In the genomic region with DNA sequence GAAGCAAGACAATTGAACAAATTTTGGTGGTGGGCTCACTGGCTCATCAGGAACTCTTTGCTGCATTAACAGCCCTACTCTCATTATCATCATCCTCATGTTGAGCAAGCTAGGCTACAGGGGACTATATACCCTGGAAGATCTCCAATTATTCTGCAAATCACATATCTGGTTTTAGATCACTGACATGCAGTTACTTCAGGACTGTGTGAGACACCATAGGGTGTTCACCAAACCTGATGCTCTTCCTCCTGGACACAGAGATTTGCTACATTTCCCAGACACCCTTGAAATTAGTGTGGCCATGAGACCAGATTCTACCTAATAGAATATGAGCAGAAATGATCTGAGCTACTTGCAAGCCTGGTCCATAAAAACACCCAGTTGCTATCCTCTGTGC, we compare ENCODE assay signal across 21 cellular contexts. TPM values are rescaled to one million over a fixed set of nuclear protein-coding genes. Genes with fewer than 3 reads are reported as not detected.
DNase-seq lines count a peak whose midpoint lies in the region; ATAC-seq, FAIRE-seq and TF ChIP-seq lines count a peak whose summit lies in the region.
"Had no signal": no experiment of that assay in that cellular context is flagged by ENCODE, and none has a peak within 500 bp of the region (broad histone marks: within the 10 kb centered on the region; RNA-seq: fewer than 3 reads in every experiment).

No MANE protein-coding gene starts in this region.

- intact Hi-C loops in esophagus squamous epithelium (cut with DNase I) = no loop called here
- intact Hi-C loops in sciatic nerve (cut with DNase I) = no loop called here

- H3K36me3 Mint-ChIP-seq in astrocyte (ENCODE audit: low read depth, unreplicated experiment) = no peaks in the 10 kb centered on the region

- H2AFZ ChIP-seq in astrocyte (ENCODE audit: low read depth, low read length) = no peak overlapping the region

- no peak for ATAC-seq in gastroesophageal sphincter
- no peak for ATAC-seq in sciatic nerve
- ATAC-seq: activated T-helper 17 cell treated with anti-CD3 and anti-CD28 coated beads, Interleukin-2, amount 50 U/mL, for 72 hours; effector memory CD8-positive, alpha-beta T cell had no signal

- H3K4me2 ChIP-seq in astrocyte (ENCODE audit: low read length) = peak overlapping the region; percentile 68
- H3K4me2 ChIP-seq in skeletal muscle satellite cell (ENCODE audit: low read length) = peak overlapping the region; percentile 64

- H3K27ac Mint-ChIP-seq in astrocyte (ENCODE audit: unreplicated experiment) = peak overlapping the region; percentile 96
- H3K27ac Mint-ChIP-seq: activated T-helper 17 cell treated with anti-CD3 and anti-CD28 coated beads, Interleukin-2, amount 50 U/mL, for 72 hours; effector memory CD8-positive, alpha-beta T cell; T-helper 2 cell treated with Interferon-gamma antibody and Interleukin-4, amounts not matched to agents 5 μg/mL and 100 μg/mL, for 36 hours had no signal

- H3K9ac ChIP-seq in astrocyte (ENCODE audit: low read length) (peak overlapping the region; percentile 42), skeletal muscle satellite cell (ENCODE audit: low read depth, low read length) (peak overlapping the region; percentile 62)

- peak overlapping the region; percentile 22 for H3K4me3 Mint-ChIP-seq in astrocyte (ENCODE audit: unreplicated experiment)
- H3K4me3 Mint-ChIP-seq: activated T-helper 17 cell treated with anti-CD3 and anti-CD28 coated beads, Interleukin-2, amount 50 U/mL, for 72 hours; effector memory CD8-positive, alpha-beta T cell; T-helper 2 cell treated with Interferon-gamma antibody and Interleukin-4, amounts not matched to agents 5 μg/mL and 100 μg/mL, for 36 hours had no signal

- no peaks in the 10 kb centered on the region for H3K9me3 Mint-ChIP-seq in astrocyte (ENCODE audit: unreplicated experiment)
- H3K9me3 Mint-ChIP-seq: activated T-helper 17 cell treated with anti-CD3 and anti-CD28 coated beads, Interleukin-2, amount 50 U/mL, for 72 hours; effector memory CD8-positive, alpha-beta T cell; T-helper 2 cell treated with Interferon-gamma antibody and Interleukin-4, amounts not matched to agents 5 μg/mL and 100 μg/mL, for 36 hours had no signal

- H3K27ac ChIP-seq in astrocyte (ENCODE audit: low read depth, low read length) (peak overlapping the region; percentile 67), gastroesophageal sphincter (peak overlapping the region; percentile 23 to 58 (median 41)), esophagus squamous epithelium (peak overlapping the region in 2 of 4 donors; percentile 18 to 34)
- H3K27ac ChIP-seq: gastrocnemius medialis, left ventricle myocardium inferior had no signal

- H3K79me2 ChIP-seq in astrocyte (ENCODE audit: insufficient read depth, low read length) = no peaks in the 10 kb centered on the region

- TF ChIP-seq CTCF in astrocyte (IDR thresholded peaks at IDR 0.05; ENCODE audit: insufficient read depth, low read depth, low read length) = no peak
- no peak for TF ChIP-seq CTCF in gastroesophageal sphincter (IDR thresholded peaks at IDR 0.05)
- TF ChIP-seq CTCF in esophagus squamous epithelium (IDR thresholded peaks at IDR 0.05) = no peak

- H3K9me3 ChIP-seq in astrocyte (ENCODE audit: insufficient read depth, low read depth, low read length) (no peaks in the 10 kb centered on the region), gastroesophageal sphincter (no peaks in the 10 kb centered on the region), skeletal muscle satellite cell (replicated peaks; ENCODE audit: low read length) (no peaks in the 10 kb centered on the region), esophagus squamous epithelium (no peaks in the 10 kb centered on the region)
- H3K9me3 ChIP-seq: gastrocnemius medialis, HAP-1, left ventricle myocardium inferior, MG63 had no signal

- no peaks in the 10 kb centered on the region for H3K27me3 ChIP-seq in astrocyte (ENCODE audit: insufficient read depth, low read length)
- no peaks in the 10 kb centered on the region for H3K27me3 ChIP-seq in gastroesophageal sphincter
- no peaks in the 10 kb centered on the region for H3K27me3 ChIP-seq in skeletal muscle satellite cell (ENCODE audit: control insufficient read depth, insufficient read depth, low read length)
- H3K27me3 ChIP-seq in esophagus squamous epithelium = no peaks in the 10 kb centered on the region
- H3K27me3 ChIP-seq: gastrocnemius medialis, MG63 had no signal

- no peak for TF ChIP-seq POLR2A in H54 (IDR thresholded peaks at IDR 0.05; ENCODE audit: low read depth, low read length)
- no peak for TF ChIP-seq POLR2A in gastroesophageal sphincter (IDR thresholded peaks at IDR 0.05)
- no peak for TF ChIP-seq POLR2A in esophagus squamous epithelium (IDR thresholded peaks at IDR 0.05)

- no peak for DNase-seq in H54 (ENCODE audit: insufficient read length, low spot score)
- DNase-seq in astrocyte (ENCODE audit: low read depth) = no peak
- no peak for DNase-seq in NCI-H2227 treated with DMSO at 0.1 percent for 48 hours (lab: John Stamatoyannopoulos, UW)
- no peak for DNase-seq in esophagus squamous epithelium (lab: John Stamatoyannopoulos, UW)
- no peak for DNase-seq in frontal cortex (ENCODE audit: low spot score in 2 of 2)
- no peak for DNase-seq in sciatic nerve (ENCODE audit: low spot score)
- DNase-seq: central memory CD4-positive, alpha-beta T cell; effector memory CD8-positive, alpha-beta T cell; gastrocnemius medialis; left ventricle myocardium inferior; MG63; NCI-H1694 treated with DMSO at 0.1 percent for 48 hours; NCI-H345; posterior cingulate gyrus; SHP77 treated with DMSO at 0.1 percent for 48 hours; stimulated activated naive CD4-positive, alpha-beta T cell had no signal

- H3K36me3 ChIP-seq in astrocyte (ENCODE audit: insufficient read depth, low read length) (no peaks in the 10 kb centered on the region), gastroesophageal sphincter (no peaks in the 10 kb centered on the region), skeletal muscle satellite cell (ENCODE audit: insufficient read depth, low read length) (no peaks in the 10 kb centered on the region), esophagus squamous epithelium (no peaks in the 10 kb centered on the region)
- H3K36me3 ChIP-seq: gastrocnemius medialis, HAP-1, left ventricle myocardium inferior, MG63 had no signal

- H3K4me1 ChIP-seq in astrocyte (ENCODE audit: insufficient read depth, low read length) (peaks cover 38% of the 10 kb centered on the region), gastroesophageal sphincter (peaks cover 2 to 37% (median 12%) of the 10 kb centered on the region in 3 donors), skeletal muscle satellite cell (ENCODE audit: control insufficient read depth, insufficient read depth, low read length) (peaks cover 69% of the 10 kb centered on the region), esophagus squamous epithelium (peaks cover 0 to 19% (median 11%) of the 10 kb centered on the region in 3 donors)

- peak; percentile 27 for FAIRE-seq in H54 (lab: Jason Lieb, UNC)
- peak; percentile 39 for FAIRE-seq in astrocyte (lab: Jason Lieb, UNC)
- FAIRE-seq in frontal cortex (lab: Jason Lieb, UNC) = no peak

- peaks cover 69% of the 10 kb centered on the region for H3K4me1 Mint-ChIP-seq in astrocyte (ENCODE audit: low read depth, unreplicated experiment)
- H3K4me1 Mint-ChIP-seq: activated T-helper 17 cell treated with anti-CD3 and anti-CD28 coated beads, Interleukin-2, amount 50 U/mL, for 72 hours had no signal

- TF ChIP-seq EP300 in gastroesophageal sphincter (IDR thresholded peaks at IDR 0.05) = no peak

- H4K20me1 ChIP-seq in astrocyte (ENCODE audit: insufficient read depth, low read length) = no peaks in the 10 kb centered on the region

- H3K4me3 ChIP-seq in astrocyte (ENCODE audit: insufficient read depth, low read depth, low read length) = no peak overlapping the region
- no peak overlapping the region for H3K4me3 ChIP-seq in gastroesophageal sphincter
- H3K4me3 ChIP-seq in skeletal muscle satellite cell (ENCODE audit: low read length) = peak overlapping the region; percentile 20
- no peak overlapping the region for H3K4me3 ChIP-seq in esophagus squamous epithelium
- H3K4me3 ChIP-seq: gastrocnemius medialis, HAP-1, left ventricle myocardium inferior, MG63 had no signal

- H3K27me3 Mint-ChIP-seq in astrocyte (ENCODE audit: low read depth, unreplicated experiment) = no peaks in the 10 kb centered on the region

RNA-seq across cellular contexts. Expression of gene ME3, which starts 23.0 kb away (rescaled TPM):
- total RNA-seq in astrocyte (26.5 and 28.6 TPM in 2 replicates), gastroesophageal sphincter (10 to 100 TPM; 11.0 to 47.8 (median 44.1) TPM), esophagus squamous epithelium (10 to 100 TPM in 1 of 4 donors, 1 to 10 TPM in 3; 1.9 to 18.3 (median 5.6) TPM), frontal cortex (110 TPM), sciatic nerve (17.5 TPM)
- 14.7 and 26.6 TPM in 2 replicates for total RNA-seq in skeletal muscle satellite cell (2012; rRNA removed)
